ENCODE assay signal across 8 cellular contexts in genomic region chr11:134254433-134254832, GRCh38. TPM values are rescaled to one million over a fixed set of nuclear protein-coding genes. Genes with fewer than 3 reads are reported as not detected.
DNase-seq lines count a peak whose midpoint lies in the region; ATAC-seq, FAIRE-seq and TF ChIP-seq lines count a peak whose summit lies in the region.

No MANE protein-coding gene starts in this region.

- peak overlapping the region; percentile 58 for H3K4me2 ChIP-seq in keratinocyte (ENCODE audit: control insufficient read depth, extremely low read depth, insufficient read depth, low read depth, low read length)

- DNase-seq in activated T-cell treated with anti-CD3 and anti-CD28 coated beads, Interleukin-2, amount 50 U/mL, for 4 hours = no peak
- DNase-seq in activated T-cell treated with anti-CD3 and anti-CD28 coated beads, Interleukin-2, amount 50 U/mL, for 1 hour = no peak
- DNase-seq in keratinocyte (ENCODE audit: low read depth, low spot score) (no peak), thoracic aorta (ENCODE audit: low spot score) (no peak), NCI-H2107 (lab: John Stamatoyannopoulos, UW) (no peak), NCI-H2081 treated with DMSO at 0.1 percent for 48 hours (lab: John Stamatoyannopoulos, UW) (no peak), NCI-H526 treated with DMSO at 0.1 percent for 48 hours (lab: John Stamatoyannopoulos, UW) (no peak)

- dilution Hi-C loops in keratinocyte (cut with MboI; ENCODE audit: extremely low pct_ligation_motif_present, low sequenced_read_pairs) = no loop called here

- H4K20me1 ChIP-seq in keratinocyte (ENCODE audit: control insufficient read depth, extremely low read depth, insufficient read depth, low read length) = no peaks in the 10 kb centered on the region

- H3K4me1 Mint-ChIP-seq in activated T-cell treated with anti-CD3 and anti-CD28 coated beads, Interleukin-2, amount 50 U/mL, for 4 hours (ENCODE audit: low read depth) = peaks cover 28% of the 10 kb centered on the region
- H3K4me1 Mint-ChIP-seq in activated T-helper 17 cell treated with anti-CD3 and anti-CD28 coated beads, Interleukin-2, amount 50 U/mL, for 72 hours = peaks cover 14% of the 10 kb centered on the region

- H3K27me3 ChIP-seq in keratinocyte (ENCODE audit: control insufficient read depth, extremely low read depth, insufficient read depth, low read length) (no peaks in the 10 kb centered on the region), thoracic aorta (replicated peaks; ENCODE audit: insufficient read depth) (no peaks in the 10 kb centered on the region)

- H3K9me1 ChIP-seq in keratinocyte (ENCODE audit: control insufficient read depth, extremely low read depth, insufficient read depth, low read length) = peaks cover 2% of the 10 kb centered on the region

- H3K4me1 ChIP-seq in keratinocyte (ENCODE audit: control insufficient read depth, extremely low read depth, insufficient read depth, low read length) (peaks cover 7% of the 10 kb centered on the region), thoracic aorta (ENCODE audit: control insufficient read depth in 1 of 2, low read depth in 2 of 2) (peaks cover 17 to 21% of the 10 kb centered on the region in 2 donors)

- H3K9me3 ChIP-seq in keratinocyte (ENCODE audit: control insufficient read depth, low read depth, low read length) (no peaks in the 10 kb centered on the region), thoracic aorta (no peaks in the 10 kb centered on the region)

- FAIRE-seq in keratinocyte (lab: Jason Lieb, UNC) = no peak

- peaks cover 12% of the 10 kb centered on the region for H3K36me3 Mint-ChIP-seq in activated T-cell treated with anti-CD3 and anti-CD28 coated beads, Interleukin-2, amount 50 U/mL, for 4 hours (ENCODE audit: insufficient read depth)
- peaks cover 41% of the 10 kb centered on the region for H3K36me3 Mint-ChIP-seq in activated T-helper 17 cell treated with anti-CD3 and anti-CD28 coated beads, Interleukin-2, amount 50 U/mL, for 72 hours (ENCODE audit: low read depth)

- H3K9ac ChIP-seq in keratinocyte (ENCODE audit: control insufficient read depth, extremely low read depth, insufficient read depth, low read length) = peak overlapping the region; percentile 74

- no peak overlapping the region for H2AFZ ChIP-seq in keratinocyte (ENCODE audit: control insufficient read depth, low read length)

- H3K27me3 Mint-ChIP-seq in activated T-cell treated with anti-CD3 and anti-CD28 coated beads, Interleukin-2, amount 50 U/mL, for 4 hours (ENCODE audit: low read depth) = no peaks in the 10 kb centered on the region
- H3K27me3 Mint-ChIP-seq in activated T-helper 17 cell treated with anti-CD3 and anti-CD28 coated beads, Interleukin-2, amount 50 U/mL, for 72 hours = no peaks in the 10 kb centered on the region

- H3K27ac ChIP-seq in keratinocyte (ENCODE audit: control insufficient read depth, insufficient read depth, low read length) (no peak overlapping the region), thoracic aorta (no peak overlapping the region)

- H3K79me2 ChIP-seq in keratinocyte (ENCODE audit: control insufficient read depth, insufficient read depth, low read length) = peaks cover 17% of the 10 kb centered on the region

- H3K36me3 ChIP-seq in keratinocyte (ENCODE audit: control insufficient read depth in 2 of 2, extremely low read depth in 1 of 2, insufficient read depth in 2 of 2, low read length in 2 of 2) (peaks cover 12 to 15% of the 10 kb centered on the region in 2 experiments), thoracic aorta (peaks cover 22% of the 10 kb centered on the region)

- H3K27ac Mint-ChIP-seq in activated T-helper 17 cell treated with anti-CD3 and anti-CD28 coated beads, Interleukin-2, amount 50 U/mL, for 72 hours = peak overlapping the region; percentile 68

- peak overlapping the region; percentile 96 for H3K4me3 Mint-ChIP-seq in activated T-cell treated with anti-CD3 and anti-CD28 coated beads, Interleukin-2, amount 50 U/mL, for 4 hours
- H3K4me3 Mint-ChIP-seq in activated T-helper 17 cell treated with anti-CD3 and anti-CD28 coated beads, Interleukin-2, amount 50 U/mL, for 72 hours = peak overlapping the region; percentile 98

- peak overlapping the region in 2 of 3 experiments; percentile 59 to 67 for H3K4me3 ChIP-seq in keratinocyte (ENCODE audit: control insufficient read depth in 2 of 3, extremely low read depth in 1 of 3, insufficient read depth in 2 of 3, low read depth in 1 of 3, low read length in 3 of 3)
- peak overlapping the region; percentile 89 for H3K4me3 ChIP-seq in thoracic aorta

- H3K9me3 Mint-ChIP-seq in activated T-cell treated with anti-CD3 and anti-CD28 coated beads, Interleukin-2, amount 50 U/mL, for 4 hours = no peaks in the 10 kb centered on the region
- no peaks in the 10 kb centered on the region for H3K9me3 Mint-ChIP-seq in activated T-helper 17 cell treated with anti-CD3 and anti-CD28 coated beads, Interleukin-2, amount 50 U/mL, for 72 hours

- no peak for ATAC-seq in activated T-cell treated with anti-CD3 and anti-CD28 coated beads, Interleukin-2, amount 50 U/mL, for 4 hours
- no peak for ATAC-seq in activated T-helper 17 cell treated with anti-CD3 and anti-CD28 coated beads, Interleukin-2, amount 50 U/mL, for 72 hours (replicated peaks)
- no peak for ATAC-seq in thoracic aorta (ENCODE audit: insufficient number of reproducible peaks, low FRiP score, low read depth)

- TF ChIP-seq CTCF in keratinocyte (optimal IDR thresholded peaks at IDR 0.05 in 1 of 3, IDR thresholded peaks at IDR 0.05 in 1 of 3, conservative IDR thresholded peaks at IDR 0.05 in 1 of 3; ENCODE audit: extremely low read depth in 1 of 3, insufficient read depth in 2 of 3, low read length in 3 of 3) = no peak
- TF ChIP-seq CTCF in thoracic aorta (IDR thresholded peaks at IDR 0.05) = no peak

RNA-seq across cellular contexts. Expression of gene ACAD8, which starts 1.1 kb away (rescaled TPM):
- 10 to 100 TPM; 18.2 to 19.0 (median 18.4) TPM for total RNA-seq in activated T-cell treated with anti-CD3 and anti-CD28 coated beads, Interleukin-2, amount 50 U/mL, for 4 hours
- total RNA-seq in activated T-helper 17 cell treated with anti-CD3 and anti-CD28 coated beads, Interleukin-2, amount 50 U/mL, for 72 hours = 10 to 100 TPM; 22.8 to 23.7 TPM
- 18.2 to 21.7 TPM (median 20.6 TPM) in 3 replicates for polyA plus RNA-seq in keratinocyte
- 14.1 TPM for polyA plus RNA-seq in keratinocyte (2011; ENCODE audit: low read depth)
- polyA plus RNA-seq in keratinocyte (2011; cell fraction: cytosol; rRNA removed) = 11.8 and 12.8 TPM in 2 replicates
- polyA plus RNA-seq in keratinocyte (2011; cell fraction: nucleus; rRNA removed) = 54.5 and 71.6 TPM in 2 replicates
- 14.3 and 27.2 TPM in 2 replicates for polyA plus RNA-seq in keratinocyte (2012; ENCODE audit: low replicate concordance)
- 13.0 to 16.7 TPM (median 14.9 TPM) in 3 replicates for polyA minus RNA-seq in keratinocyte
- polyA minus RNA-seq in keratinocyte (2011; cell fraction: cytosol; rRNA and poly(A)+ RNA removed) = 10.4 TPM
- 9.9 and 17.2 TPM in 2 replicates for polyA minus RNA-seq in keratinocyte (2011; cell fraction: nucleus; rRNA and poly(A)+ RNA removed)
- total RNA-seq in thoracic aorta = 10 to 100 TPM; 17.9 to 35.3 TPM

RNA-seq across cellular contexts. Expression of gene THYN1, which starts 1.3 kb away (rescaled TPM):
- total RNA-seq in activated T-cell treated with anti-CD3 and anti-CD28 coated beads, Interleukin-2, amount 50 U/mL, for 4 hours = 10 to 100 TPM; 37.7 to 49.0 (median 43.3) TPM
- total RNA-seq in activated T-helper 17 cell treated with anti-CD3 and anti-CD28 coated beads, Interleukin-2, amount 50 U/mL, for 72 hours = 10 to 100 TPM; 72.7 to 81.0 TPM
- 33.9 to 47.9 TPM (median 45.8 TPM) in 3 replicates for polyA plus RNA-seq in keratinocyte
- polyA plus RNA-seq in keratinocyte (2011; ENCODE audit: low read depth) = 22.3 TPM
- polyA plus RNA-seq in keratinocyte (2011; cell fraction: cytosol; rRNA removed) = 30.5 and 40.3 TPM in 2 replicates
- 26.0 and 33.3 TPM in 2 replicates for polyA plus RNA-seq in keratinocyte (2011; cell fraction: nucleus; rRNA removed)
- 22.4 and 35.8 TPM in 2 replicates for polyA plus RNA-seq in keratinocyte (2012; ENCODE audit: low replicate concordance)
- polyA minus RNA-seq in keratinocyte = 6.1 to 33.5 TPM (median 22.0 TPM) in 3 replicates
- polyA minus RNA-seq in keratinocyte (2011; cell fraction: cytosol; rRNA and poly(A)+ RNA removed) = 18.0 TPM
- 4.9 and 14.1 TPM in 2 replicates for polyA minus RNA-seq in keratinocyte (2011; cell fraction: nucleus; rRNA and poly(A)+ RNA removed)
- total RNA-seq in thoracic aorta = 10 to 100 TPM; 31.1 to 44.2 TPM

RNA-seq across cellular contexts. Expression of gene GLB1L3, which starts 21.7 kb away (rescaled TPM):
- total RNA-seq in activated T-cell treated with anti-CD3 and anti-CD28 coated beads, Interleukin-2, amount 50 U/mL, for 4 hours = 1 to 10 TPM; 2.2 to 2.9 (median 2.5) TPM
- 10 to 100 TPM; 10.9 to 15.7 TPM for total RNA-seq in activated T-helper 17 cell treated with anti-CD3 and anti-CD28 coated beads, Interleukin-2, amount 50 U/mL, for 72 hours
- polyA plus RNA-seq in keratinocyte = 2.2 to 4.6 TPM (median 3.0 TPM) in 3 replicates
- polyA plus RNA-seq in keratinocyte (2011; ENCODE audit: low read depth) = 1.4 TPM
- 1.7 and 1.9 TPM in 2 replicates for polyA plus RNA-seq in keratinocyte (2011; cell fraction: cytosol; rRNA removed)
- polyA plus RNA-seq in keratinocyte (2011; cell fraction: nucleus; rRNA removed) = 16.2 and 20.9 TPM in 2 replicates
- 2.8 and 4.0 TPM in 2 replicates for polyA plus RNA-seq in keratinocyte (2012; ENCODE audit: low replicate concordance)
- 1.5 to 2.6 TPM (median 2.5 TPM) in 3 replicates for polyA minus RNA-seq in keratinocyte
- polyA minus RNA-seq in keratinocyte (2011; cell fraction: cytosol; rRNA and poly(A)+ RNA removed) = 1.9 TPM
- polyA minus RNA-seq in keratinocyte (2011; cell fraction: nucleus; rRNA and poly(A)+ RNA removed) = 5.9 and 6.9 TPM in 2 replicates
- not detected for total RNA-seq in thoracic aorta

RNA-seq across cellular contexts. Expression of gene VPS26B, which starts 30.0 kb away (rescaled TPM):
- total RNA-seq in activated T-cell treated with anti-CD3 and anti-CD28 coated beads, Interleukin-2, amount 50 U/mL, for 4 hours = 10 to 100 TPM; 30.4 to 33.5 (median 32.8) TPM
- 10 to 100 TPM; 36.6 to 40.7 TPM for total RNA-seq in activated T-helper 17 cell treated with anti-CD3 and anti-CD28 coated beads, Interleukin-2, amount 50 U/mL, for 72 hours
- 43.2 to 50.2 TPM (median 46.9 TPM) in 3 replicates for polyA plus RNA-seq in keratinocyte
- 44.1 TPM for polyA plus RNA-seq in keratinocyte (2011; ENCODE audit: low read depth)
- polyA plus RNA-seq in keratinocyte (2011; cell fraction: cytosol; rRNA removed) = 39.1 and 46.5 TPM in 2 replicates
- 78.3 and 81.3 TPM in 2 replicates for polyA plus RNA-seq in keratinocyte (2011; cell fraction: nucleus; rRNA removed)
- 25.4 and 43.6 TPM in 2 replicates for polyA plus RNA-seq in keratinocyte (2012; ENCODE audit: low replicate concordance)
- polyA minus RNA-seq in keratinocyte = 53.0 to 82.4 TPM (median 60.8 TPM) in 3 replicates
- 48.7 TPM for polyA minus RNA-seq in keratinocyte (2011; cell fraction: cytosol; rRNA and poly(A)+ RNA removed)
- polyA minus RNA-seq in keratinocyte (2011; cell fraction: nucleus; rRNA and poly(A)+ RNA removed) = 25.6 and 35.4 TPM in 2 replicates
- 10 to 100 TPM; 37.8 to 45.1 TPM for total RNA-seq in thoracic aorta

RNA-seq across cellular contexts. Expression of gene NCAPD3, which starts 30.7 kb away (rescaled TPM):
- total RNA-seq in activated T-cell treated with anti-CD3 and anti-CD28 coated beads, Interleukin-2, amount 50 U/mL, for 4 hours = 10 to 100 TPM; 54.1 to 67.2 (median 56.8) TPM
- 100 to 1,000 TPM in 1 of 2 donors, 10 to 100 TPM in 1; 77.5 to 103 TPM for total RNA-seq in activated T-helper 17 cell treated with anti-CD3 and anti-CD28 coated beads, Interleukin-2, amount 50 U/mL, for 72 hours
- polyA plus RNA-seq in keratinocyte = 16.6 to 23.0 TPM (median 21.4 TPM) in 3 replicates
- polyA plus RNA-seq in keratinocyte (2011; ENCODE audit: low read depth) = 8.2 TPM
- polyA plus RNA-seq in keratinocyte (2011; cell fraction: cytosol; rRNA removed) = 9.6 and 11.8 TPM in 2 replicates
- polyA plus RNA-seq in keratinocyte (2011; cell fraction: nucleus; rRNA removed) = 26.5 and 29.5 TPM in 2 replicates
- polyA plus RNA-seq in keratinocyte (2012; ENCODE audit: low replicate concordance) = 6.5 and 17.5 TPM in 2 replicates
- 23.3 to 35.8 TPM (median 24.8 TPM) in 3 replicates for polyA minus RNA-seq in keratinocyte
- 13.8 TPM for polyA minus RNA-seq in keratinocyte (2011; cell fraction: cytosol; rRNA and poly(A)+ RNA removed)
- 25.9 and 28.3 TPM in 2 replicates for polyA minus RNA-seq in keratinocyte (2011; cell fraction: nucleus; rRNA and poly(A)+ RNA removed)
- 1 to 10 TPM; 7.4 to 9.2 TPM for total RNA-seq in thoracic aorta
